In the genomic region with DNA sequence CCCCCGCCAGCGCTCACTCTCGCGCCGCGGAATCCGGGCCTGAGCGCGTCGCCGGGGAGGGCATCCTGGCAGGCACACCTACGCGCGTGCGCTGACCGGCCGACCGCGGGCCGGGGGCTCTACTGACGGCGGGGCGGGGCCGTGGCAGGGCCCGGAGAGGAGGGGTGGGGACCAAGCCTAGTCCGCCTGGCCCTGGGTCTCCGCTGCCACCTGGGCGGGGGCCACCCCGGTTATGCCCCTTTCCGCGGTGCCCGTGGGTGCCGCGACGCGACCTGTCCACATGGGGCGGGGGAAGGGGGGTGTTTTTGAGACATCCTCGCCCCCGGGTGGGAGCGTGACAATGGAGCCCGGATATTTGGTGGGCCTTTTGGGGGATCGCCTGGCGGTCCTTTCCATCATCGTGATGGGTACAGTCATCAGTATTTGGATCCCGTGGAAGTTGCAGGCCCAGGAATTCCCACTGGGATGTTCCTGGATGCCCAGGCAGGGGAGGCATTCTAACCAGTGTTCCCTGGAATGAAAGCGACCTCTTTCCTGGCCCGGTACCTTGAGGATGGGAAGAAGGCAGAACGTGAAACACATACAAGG, we compare ENCODE assay signal across 9 cellular contexts. TPM values are rescaled to one million over a fixed set of nuclear protein-coding genes. Genes with fewer than 3 reads are reported as not detected.
DNase-seq lines count a peak whose midpoint lies in the region; ATAC-seq and TF ChIP-seq lines count a peak whose summit lies in the region.
"Had no signal": no experiment of that assay in that cellular context is flagged by ENCODE, and none has a peak within 500 bp of the region (broad histone marks: within the 10 kb centered on the region; RNA-seq: fewer than 3 reads in every experiment).

No MANE protein-coding gene starts in this region.

- H3K9ac ChIP-seq in ES-I3 (ENCODE audit: low read depth, low read length), result peak overlapping the region; percentile 67; the same call in 1 of the 2 replicates

- no peaks in the 10 kb centered on the region for H3K36me3 ChIP-seq in ES-I3 (ENCODE audit: insufficient read depth, low read length)

- H3K4me3 Mint-ChIP-seq in progenitor cell of endocrine pancreas (ENCODE audit: low read depth), result peak overlapping the region; percentile 81
- H3K4me3 Mint-ChIP-seq: activated T-helper 1 cell treated with anti-CD3 and anti-CD28 coated beads, Interleukin-12 subunit alpha, Interleukin-12 subunit beta, Interleukin-2, Interleukin-4 antibody, amounts not matched to agents 30 ng/mL and 10 ng/mL and 1 ng/mL, durations not matched to agents 14 hours and 24 hours and 36 hours had no signal

- H3K4me1 ChIP-seq in ES-I3 (ENCODE audit: insufficient read depth, low read length), result peaks cover 3% of the 10 kb centered on the region; the same call in 1 of the 2 replicates

- no peaks in the 10 kb centered on the region for H3K36me3 Mint-ChIP-seq in progenitor cell of endocrine pancreas (ENCODE audit: insufficient read depth)

- ATAC-seq in HG02798 (IDR thresholded peaks at IDR 0.05; ENCODE audit: poor library complexity, unreplicated experiment), result no peak

- peaks cover 2% of the 10 kb centered on the region for H3K9me3 Mint-ChIP-seq in progenitor cell of endocrine pancreas (ENCODE audit: low read depth)
- H3K9me3 Mint-ChIP-seq: activated T-helper 1 cell treated with anti-CD3 and anti-CD28 coated beads, Interleukin-12 subunit alpha, Interleukin-12 subunit beta, Interleukin-2, Interleukin-4 antibody, amounts not matched to agents 30 ng/mL and 10 ng/mL and 1 ng/mL, durations not matched to agents 14 hours and 24 hours and 36 hours had no signal

- intact Hi-C loops in head of caudate nucleus (cut with DNase I), result loop anchor here (5.0 to 10.0 kb wide), 5 partner anchors 121 to 379 kb away; no protein-coding TSS in a partner anchor

- no peak overlapping the region for H3K27ac Mint-ChIP-seq in progenitor cell of endocrine pancreas
- H3K27ac Mint-ChIP-seq: activated T-helper 1 cell treated with anti-CD3 and anti-CD28 coated beads, Interleukin-12 subunit alpha, Interleukin-12 subunit beta, Interleukin-2, Interleukin-4 antibody, amounts not matched to agents 30 ng/mL and 10 ng/mL and 1 ng/mL, durations not matched to agents 14 hours and 24 hours and 36 hours had no signal

- DNase-seq in NCI-H748 treated with DMSO at 0.1 percent for 48 hours (lab: John Stamatoyannopoulos, UW) (peak; percentile 69), head of caudate nucleus (peak in 25 of 42 donors; percentile 6 to 61 (median 23)), progenitor cell of endocrine pancreas (ENCODE audit: low spot score, unreplicated experiment) (peak; percentile 10), T1000 (lab: John Stamatoyannopoulos, UW) (no peak), cortex of kidney (lab: John Stamatoyannopoulos, UW) (no peak)
- no peak for DNase-seq in activated CD8-positive, alpha-beta memory T cell treated with anti-CD3 and anti-CD28 coated beads, Interleukin-2, amount 50 U/mL, for 48 hours

- no peak for TF ChIP-seq CTCF in progenitor cell of endocrine pancreas (IDR thresholded peaks at IDR 0.05; ENCODE audit: unreplicated experiment)

- H3K4me1 Mint-ChIP-seq in progenitor cell of endocrine pancreas (ENCODE audit: low read depth), result peaks cover 16% of the 10 kb centered on the region

- no peaks in the 10 kb centered on the region for H3K9me3 ChIP-seq in ES-I3 (ENCODE audit: control insufficient read depth, insufficient read depth, low read length)

- H3K27me3 Mint-ChIP-seq in progenitor cell of endocrine pancreas, result peaks cover 61% of the 10 kb centered on the region

RNA-seq across cellular contexts. Expression of gene NCAM1, which starts 2.2 kb away (rescaled TPM):
- 17.8 and 27.3 TPM in 2 replicates for total RNA-seq in progenitor cell of endocrine pancreas
- total RNA-seq: activated T-helper 1 cell treated with anti-CD3 and anti-CD28 coated beads, Interleukin-12 subunit alpha, Interleukin-12 subunit beta, Interleukin-2, Interleukin-4 antibody, amounts not matched to agents 30 ng/mL and 10 ng/mL and 1 ng/mL, durations not matched to agents 14 hours and 24 hours and 36 hours had no signal

Comparison
In these comparisons a context has a peak if more than half of its experiments do, and no peak if none do; other contexts are left out.
1. DNase-seq: peak in NCI-H748 treated with DMSO at 0.1 percent for 48 hours (single experiment), head of caudate nucleus (25 of 42) and progenitor cell of endocrine pancreas (single experiment); none in T1000 (single experiment), cortex of kidney (single experiment) and activated CD8-positive, alpha-beta memory T cell treated with anti-CD3 and anti-CD28 coated beads, Interleukin-2, amount 50 U/mL, for 48 hours (single experiment).